In genomic region chr20:62237772-62238568, GRCh38 we compare ENCODE assay signal across 1 cellular context.
A peak's percentile ranks its signal among the peaks of the same experiment; 100 is the strongest.
TF ChIP-seq lines count a peak whose summit lies in the region.

OSBPL2 (plus strand) TSS chr20:62238521; CDS start chr20:62256185, 17,664 bp downstream.

TF ChIP-seq in K562, 482 proteins besides CTCF, POLR2A, EP300 and RAD21 (continued from another document and continues in another):
- TF ChIP-seq HNRNPL (IDR thresholded peaks at IDR 0.05; ENCODE audit: low read depth, low read length) (no peak), RFX1 (IDR thresholded peaks at IDR 0.05) (no peak), PRDM10 (IDR thresholded peaks at IDR 0.05; ENCODE audit: partially characterized antibody) (no peak), MEF2A (IDR thresholded peaks at IDR 0.05; ENCODE audit: control insufficient read depth, low read depth, low read length) (no peak), NFYB (IDR thresholded peaks at IDR 0.05; ENCODE audit: extremely low read depth, insufficient read length) (peak; percentile 86), E2F6 (IDR thresholded peaks at IDR 0.05; ENCODE audit: borderline replicate concordance in 1 of 2, extremely low read depth in 1 of 2, insufficient read depth in 1 of 2, insufficient read length in 1 of 2, low read depth in 1 of 2, low read length in 1 of 2, poor library complexity in 1 of 2, severe bottlenecking in 1 of 2) (peak; percentile 20 to 53), ADNP (tag; IDR thresholded peaks at IDR 0.05) (no peak), POLR2AphosphoS2 (IDR thresholded peaks at IDR 0.05; ENCODE audit: low read length) (no peak), SNIP1 (IDR thresholded peaks at IDR 0.05; ENCODE audit: low read depth) (no peak), E2F3 (CRISPR knock-in tag; IDR thresholded peaks at IDR 0.05) (no peak), ZFP36 (IDR thresholded peaks at IDR 0.05; ENCODE audit: low read depth, low read length, partially characterized antibody) (peak; percentile 54), ZNF175 (CRISPR knock-in tag; IDR thresholded peaks at IDR 0.05; ENCODE audit: low read depth) (no peak), THRB (CRISPR knock-in tag; conservative IDR thresholded peaks at IDR 0.05) (no peak), ZNF316 (IDR thresholded peaks at IDR 0.05) (no peak), FOXA3 (CRISPR knock-in tag; conservative IDR thresholded peaks at IDR 0.05 in 1 of 2, IDR thresholded peaks at IDR 0.05 in 1 of 2) (peak in 1 of 2 experiments; percentile 65; a peak in 1 of 4 replicates), UBTF (IDR thresholded peaks at IDR 0.05; ENCODE audit: borderline replicate concordance in 1 of 2, low read depth in 2 of 2, low read length in 2 of 2) (no peak), NCOA1 (IDR thresholded peaks at IDR 0.05; ENCODE audit: low read depth) (no peak), CREM (IDR thresholded peaks at IDR 0.05; ENCODE audit: low read depth) (peak; percentile 78), CHD1 (IDR thresholded peaks at IDR 0.05; ENCODE audit: low read length) (no peak), NBN (IDR thresholded peaks at IDR 0.05; ENCODE audit: low read depth) (no peak), CBFA2T3 (IDR thresholded peaks at IDR 0.05) (no peak), ZNF696 (CRISPR knock-in tag; conservative IDR thresholded peaks at IDR 0.05) (no peak), GABPB1 (CRISPR knock-in tag; IDR thresholded peaks at IDR 0.05) (peak; percentile 55; the same call in 1 of the 2 replicates), KLF13 (tag; IDR thresholded peaks at IDR 0.05; ENCODE audit: borderline replicate concordance, low read depth) (peak; percentile 58; the same call in 1 of the 2 replicates), CBX8 (IDR thresholded peaks at IDR 0.05; ENCODE audit: borderline replicate concordance, extremely low read depth, low read depth, low read length, poor library complexity, severe bottlenecking) (no peak), HNRNPLL (IDR thresholded peaks at IDR 0.05; ENCODE audit: low read depth, low read length, poor library complexity, severe bottlenecking) (no peak), HSF4 (CRISPR knock-in tag; IDR thresholded peaks at IDR 0.05; ENCODE audit: borderline replicate concordance) (no peak), ZNF280A (IDR thresholded peaks at IDR 0.05; ENCODE audit: low read depth, partially characterized antibody) (no peak), NCOA6 (IDR thresholded peaks at IDR 0.05) (no peak), ZNF717 (CRISPR knock-in tag; IDR thresholded peaks at IDR 0.05) (no peak), MEF2D (tag; conservative IDR thresholded peaks at IDR 0.05; ENCODE audit: low read depth) (no peak), MAZ (CRISPR knock-in tag; conservative IDR thresholded peaks at IDR 0.05 in 1 of 2, IDR thresholded peaks at IDR 0.05 in 1 of 2) (peak; percentile 67 to 70; a peak in 3 of 4 replicates), TCF7L2 (IDR thresholded peaks at IDR 0.05; ENCODE audit: low read depth, low read length) (no peak), GTF2F1 (IDR thresholded peaks at IDR 0.05; ENCODE audit: low read depth, low read length) (no peak), ZNF124 (CRISPR knock-in tag; IDR thresholded peaks at IDR 0.05) (no peak), KLF16 (IDR thresholded peaks at IDR 0.05) (no peak), MIER1 (IDR thresholded peaks at IDR 0.05; ENCODE audit: low read depth) (no peak), SMARCE1 (IDR thresholded peaks at IDR 0.05) (no peak), ZMIZ1 (IDR thresholded peaks at IDR 0.05; ENCODE audit: low read depth in 2 of 2, low read length in 2 of 2) (no peak), U2AF1 (optimal IDR thresholded peaks at IDR 0.05; ENCODE audit: low read depth, low read length) (no peak), EZH2 (IDR thresholded peaks at IDR 0.05; ENCODE audit: borderline replicate concordance, low read depth, low read length) (no peak), ZNF431 (CRISPR knock-in tag; IDR thresholded peaks at IDR 0.05) (no peak), ZNF395 (CRISPR knock-in tag; IDR thresholded peaks at IDR 0.05) (no peak), ARID2 (IDR thresholded peaks at IDR 0.05) (no peak), ZNF444 (CRISPR knock-in tag; IDR thresholded peaks at IDR 0.05) (no peak), ZBTB26 (CRISPR knock-in tag; IDR thresholded peaks at IDR 0.05) (no peak), SAP30 (IDR thresholded peaks at IDR 0.05; ENCODE audit: borderline replicate concordance, insufficient read depth, low read depth, low read length, poor library complexity, severe bottlenecking) (peak; percentile 73), ZNF79 (CRISPR knock-in tag; IDR thresholded peaks at IDR 0.05; ENCODE audit: low read depth) (no peak), SUPT5H (IDR thresholded peaks at IDR 0.05) (no peak), DIDO1 (tag; IDR thresholded peaks at IDR 0.05; ENCODE audit: low read depth) (no peak), ID3 (CRISPR knock-in tag; IDR thresholded peaks at IDR 0.05) (no peak), ID3 (tag; IDR thresholded peaks at IDR 0.05) (no peak), ZNF239 (CRISPR knock-in tag; IDR thresholded peaks at IDR 0.05) (no peak), NR1H2 (CRISPR knock-in tag; IDR thresholded peaks at IDR 0.05) (no peak), PTBP1 (IDR thresholded peaks at IDR 0.05; ENCODE audit: low read depth, low read length) (no peak), TAF1 (IDR thresholded peaks at IDR 0.05; ENCODE audit: control insufficient read depth, extremely low read depth, insufficient read depth, low read length, severe bottlenecking) (peak; percentile 22), ZNF766 (CRISPR knock-in tag; conservative IDR thresholded peaks at IDR 0.05) (no peak), ZFPM2 (CRISPR knock-in tag; IDR thresholded peaks at IDR 0.05) (no peak), ZNF23 (CRISPR knock-in tag; IDR thresholded peaks at IDR 0.05) (no peak), ZNF77 (CRISPR knock-in tag; IDR thresholded peaks at IDR 0.05) (no peak)
